Comparison of ENCODE assay signal across 9 cellular contexts in genomic region chr12:111033281-111034147, GRCh38. TPM values are rescaled to one million over a fixed set of nuclear protein-coding genes. Genes with fewer than 3 reads are reported as not detected.
DNase-seq lines count a peak whose midpoint lies in the region; ATAC-seq and TF ChIP-seq lines count a peak whose summit lies in the region.
"Had no signal": no experiment of that assay in that cellular context is flagged by ENCODE, and none has a peak within 500 bp of the region (broad histone marks: within the 10 kb centered on the region; RNA-seq: fewer than 3 reads in every experiment).

No MANE protein-coding gene starts in this region.

- H3K79me2 ChIP-seq in H9 (ENCODE audit: insufficient read depth, low read length) = no peaks in the 10 kb centered on the region

- H2AK5ac ChIP-seq in H9 (ENCODE audit: insufficient read length, low read length) = no peak overlapping the region

- no peak overlapping the region for H2BK120ac ChIP-seq in H9 (ENCODE audit: low read depth, low read length, poor library complexity, severe bottlenecking)

- H4K8ac ChIP-seq in H9 (replicated peaks; ENCODE audit: insufficient read length, low read depth, low read length) = no peak overlapping the region

- TF ChIP-seq CTCF in H9 (conservative IDR thresholded peaks at IDR 0.05) = peak; percentile 91
- TF ChIP-seq CTCF in VCaP (conservative IDR thresholded peaks at IDR 0.05) = peak; percentile 90

- H3K4me1 ChIP-seq in BLaER1 (peaks cover 25% of the 10 kb centered on the region), H9 (ENCODE audit: insufficient read depth, low read length) (no peaks in the 10 kb centered on the region; the same call in 1 of the 2 replicates)

- H3K4ac ChIP-seq in H9 (ENCODE audit: low read depth, low read length) = no peak overlapping the region

- H3K4me2 ChIP-seq in BLaER1 (peak overlapping the region; percentile 82), H9 (ENCODE audit: insufficient read depth, insufficient read length, low read length) (peak overlapping the region; percentile 60)

- H3K9ac ChIP-seq in BLaER1 (no peak overlapping the region), H9 (ENCODE audit: extremely low read depth, insufficient read length, low read length) (peak overlapping the region; percentile 17)

- WGBS in H9 (ENCODE audit: extremely low coverage, insufficient read length, low lambda C conversion rate) = no CpG with 5 or more reads among the region's 96 CpGs

- peak overlapping the region; percentile 63 for H3K4me3 ChIP-seq in BLaER1

- no peak overlapping the region for H3T11ph ChIP-seq in H9 (ENCODE audit: low read length)

- H4K5ac ChIP-seq in H9 (ENCODE audit: insufficient read length, low read depth, low read length) = no peak overlapping the region

- peak overlapping the region; percentile 76 for H3K18ac ChIP-seq in H9 (ENCODE audit: insufficient read length, low read depth, low read length)

- no peaks in the 10 kb centered on the region for H3K36me3 ChIP-seq in BLaER1

- no peak overlapping the region for H3K23ac ChIP-seq in H9 (ENCODE audit: insufficient read length, low read depth, low read length)

- peaks cover 40 to 44% of the 10 kb centered on the region in 2 experiments for H3K4me1 Mint-ChIP-seq in H9

- H2AFZ ChIP-seq in H9 (ENCODE audit: low read length) = no peak overlapping the region

- peak overlapping the region; percentile 86 for H3K14ac ChIP-seq in H9 (ENCODE audit: insufficient read depth, low read length)

- H3K56ac ChIP-seq in H9 (ENCODE audit: insufficient read length, low read depth, low read length) = no peak overlapping the region

- DNase-seq in H9 (peak; percentile 71), left kidney (ENCODE audit: low read depth, low spot score) (peak; percentile 77), NCI-H1092 treated with DMSO at 0.1 percent for 48 hours (lab: John Stamatoyannopoulos, UW) (no peak), COR-L47 (lab: John Stamatoyannopoulos, UW) (no peak)
- DNase-seq: GDM1 had no signal

- no peak for ATAC-seq in GM21737 (IDR thresholded peaks at IDR 0.05; ENCODE audit: unreplicated experiment)
- no peak for ATAC-seq in GM21825 (IDR thresholded peaks at IDR 0.05; ENCODE audit: unreplicated experiment)

- H4K20me1 ChIP-seq in BLaER1 (peaks cover 54% of the 10 kb centered on the region), H9 (ENCODE audit: control insufficient read depth, insufficient read depth, insufficient read length) (no peaks in the 10 kb centered on the region)

- no peaks in the 10 kb centered on the region; a peak in 1 of 5 replicates for H3K9me3 Mint-ChIP-seq in H9

- H2BK12ac ChIP-seq in H9 (ENCODE audit: insufficient read length, low read depth, low read length) = no peak overlapping the region

- H4K91ac ChIP-seq in H9 (ENCODE audit: insufficient read length, low read depth, low read length) = no peak overlapping the region

- peak overlapping the region; percentile 76 to 85 for H3K4me3 Mint-ChIP-seq in H9

- no peak overlapping the region for H2BK20ac ChIP-seq in H9 (ENCODE audit: low read depth, low read length, poor library complexity, severe bottlenecking)

- peaks cover 50% of the 10 kb centered on the region for H3K27me3 Mint-ChIP-seq in H9 (ENCODE audit: low read depth)

- H2BK15ac ChIP-seq in H9 (ENCODE audit: low read depth, low read length) = no peak overlapping the region

- peaks cover 0 to 6% (median 3%) of the 10 kb centered on the region in 3 experiments; a peak in 2 of 7 replicates for H3K36me3 Mint-ChIP-seq in H9 (ENCODE audit: insufficient read depth in 1 of 3, low read depth in 3 of 3)

- H3K27me3 ChIP-seq in BLaER1 (peaks cover 90% of the 10 kb centered on the region), H9 (ENCODE audit: insufficient read depth, low read length) (peaks cover 11% of the 10 kb centered on the region; the same call in 1 of the 2 replicates)

- H3K23me2 ChIP-seq in H9 (ENCODE audit: insufficient read length, low read depth, low read length, poor library complexity, severe bottlenecking) = peaks cover 22% of the 10 kb centered on the region

- H2BK5ac ChIP-seq in H9 (ENCODE audit: insufficient read length, low read length) = no peak overlapping the region

- H3K27ac Mint-ChIP-seq in H9 = no peak overlapping the region; a peak in 1 of 7 replicates

- H3K27ac ChIP-seq in BLaER1 (no peak overlapping the region), H9 (ENCODE audit: insufficient read length, low read depth, low read length) (no peak overlapping the region), VCaP (peak overlapping the region; percentile 98)

- no peaks in the 10 kb centered on the region for H3K79me1 ChIP-seq in H9 (ENCODE audit: insufficient read depth, low read depth, low read length, poor library complexity, severe bottlenecking)

- H3K9me3 ChIP-seq in BLaER1 (no peaks in the 10 kb centered on the region), H9 (ENCODE audit: control insufficient read depth, low read depth, low read length) (no peaks in the 10 kb centered on the region)

RNA-seq across cellular contexts. Expression of gene CUX2, which starts 0.5 kb away (rescaled TPM):
- 6.3 and 6.4 TPM in 2 replicates for total RNA-seq in H9 (2021)

Comparison
In these comparisons a context has a peak if more than half of its experiments do, and no peak if none do; other contexts are left out.
1. DNase-seq: peak in H9 (single experiment) and left kidney (single experiment); none in NCI-H1092 treated with DMSO at 0.1 percent for 48 hours (single experiment) and COR-L47 (single experiment).